Comparison of ENCODE assay signal across 27 cellular contexts in genomic region chr4:160351018-160351417, GRCh38.
"Had no signal": no experiment of that assay in that cellular context is flagged by ENCODE, and none has a peak within 500 bp of the region (broad histone marks: within the 10 kb centered on the region; RNA-seq: fewer than 3 reads in every experiment).

No MANE protein-coding gene starts in this region.

- H3K36me3 ChIP-seq: esophagus squamous epithelium, heart right ventricle, left lung, ovary, right lobe of liver, thyroid gland had no signal

- H3K27ac ChIP-seq: coronary artery, esophagus squamous epithelium, heart right ventricle, left lung, ovary, psoas muscle, right lobe of liver, thyroid gland had no signal

- H3K4me1 ChIP-seq: esophagus squamous epithelium, heart right ventricle, left lung, psoas muscle, right lobe of liver, thyroid gland had no signal

- H3K4me3 ChIP-seq: coronary artery, esophagus squamous epithelium, heart right ventricle, left lung, ovary, psoas muscle, right lobe of liver, smooth muscle cell, thyroid gland had no signal

- ATAC-seq: heart right ventricle; left cardiac atrium; left lung; naive thymus-derived CD4-positive, alpha-beta T cell; psoas muscle; right lobe of liver; stimulated activated naive CD8-positive, alpha-beta T cell treated with anti-CD3 and anti-CD28 coated beads, Interleukin-15, amount 100 ng/mL, for 72 hours had no signal

- DNase-seq: dermis blood vessel endothelial cell; effector memory CD4-positive, alpha-beta T cell; erythroblast; esophagus squamous epithelium; foreskin melanocyte; glutamatergic neuron; heart right ventricle; hippocampal formation; left cardiac atrium; left lung; mesendoderm; midbrain; naive thymus-derived CD4-positive, alpha-beta T cell; ovary; posterior cingulate gyrus; psoas muscle; retina; right lobe of liver; stimulated activated CD4-positive, alpha-beta T cell treated with anti-CD3 and anti-CD28 coated beads, Interleukin-12 subunit alpha, Interleukin-12 subunit beta, amount 100 ng/mL, for 4 hours; stimulated activated CD4-positive, alpha-beta T cell treated with anti-CD3 and anti-CD28 coated beads, Interleukin-1b, Interleukin-23, amount 100 ng/mL, for 48 hours; stimulated activated CD4-positive, alpha-beta T cell treated with anti-CD3 and anti-CD28 coated beads, Interleukin-4, amount 100 ng/mL, for 1 hour; stimulated activated CD8-positive, alpha-beta memory T cell treated with anti-CD3 and anti-CD28 coated beads, Interleukin-4, amount 100 ng/mL, for 48 hours; stimulated activated naive CD4-positive, alpha-beta T cell; stimulated activated naive CD8-positive, alpha-beta T cell treated with anti-CD3 and anti-CD28 coated beads, Interleukin-15, amount 100 ng/mL, for 72 hours; thyroid gland had no signal

- H3K9me3 ChIP-seq: esophagus squamous epithelium, heart right ventricle, left lung, ovary, psoas muscle, right lobe of liver, thyroid gland had no signal

- H3K4me2 ChIP-seq: smooth muscle cell had no signal

- H3K27me3 ChIP-seq: esophagus squamous epithelium, heart right ventricle, left lung, ovary, right lobe of liver, thyroid gland had no signal
